ENCODE assay signal across 27 cellular contexts in the genomic region with DNA sequence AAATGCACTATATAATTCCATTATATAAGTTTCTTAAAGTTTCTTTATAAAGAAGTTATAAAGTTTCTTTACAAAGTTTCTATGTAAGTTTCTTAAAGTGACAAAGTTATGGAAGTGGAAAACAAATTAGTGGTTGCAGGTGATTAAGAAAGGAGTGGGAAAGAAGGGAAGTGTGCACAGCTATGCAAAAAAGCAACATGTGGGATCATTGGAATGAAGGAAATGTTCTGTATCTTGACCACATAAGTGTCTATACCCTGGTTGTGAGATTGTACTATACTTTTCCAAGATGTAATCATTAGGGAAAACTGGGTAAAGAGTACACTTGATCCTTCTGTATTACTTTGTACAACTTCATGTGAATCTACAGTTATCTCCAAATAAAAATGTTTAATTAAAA.
"Had no signal": no experiment of that assay in that cellular context is flagged by ENCODE, and none has a peak within 500 bp of the region (broad histone marks: within the 10 kb centered on the region; RNA-seq: fewer than 3 reads in every experiment).

No MANE protein-coding gene starts in this region.

- H3K9me3 Mint-ChIP-seq: dendritic cell treated with granulocyte-macrophage colony-stimulating factor and Interleukin-4, amounts not matched to agents 40 ng/mL and 50 ng/mL, for 4 days had no signal

- H3K27me3 ChIP-seq: breast epithelium, esophagus muscularis mucosa, gastrocnemius medialis, right atrium auricular region, spleen, testis, transverse colon had no signal

- H3K27ac Mint-ChIP-seq: activated naive CD4-positive, alpha-beta T cell treated with anti-CD3 and anti-CD28 coated beads, Interleukin-2, amount 50 U/mL, for 72 hours; activated T-cell treated with anti-CD3 and anti-CD28 coated beads, Interleukin-2, amount 50 U/mL, for 72 hours; dendritic cell treated with granulocyte-macrophage colony-stimulating factor and Interleukin-4, amounts not matched to agents 40 ng/mL and 50 ng/mL, for 4 days; naive thymus-derived CD4-positive, alpha-beta T cell had no signal

- H3K27me3 Mint-ChIP-seq: dendritic cell treated with granulocyte-macrophage colony-stimulating factor and Interleukin-4, amounts not matched to agents 40 ng/mL and 50 ng/mL, for 4 days; naive thymus-derived CD4-positive, alpha-beta T cell had no signal

- H3K4me3 Mint-ChIP-seq: activated T-cell treated with anti-CD3 and anti-CD28 coated beads, Interleukin-2, amount 50 U/mL, for 72 hours; dendritic cell treated with granulocyte-macrophage colony-stimulating factor and Interleukin-4, amounts not matched to agents 40 ng/mL and 50 ng/mL, for 4 days; naive thymus-derived CD4-positive, alpha-beta T cell had no signal

- H3K36me3 Mint-ChIP-seq: activated naive CD4-positive, alpha-beta T cell treated with anti-CD3 and anti-CD28 coated beads, Interleukin-2, amount 50 U/mL, for 72 hours; naive thymus-derived CD4-positive, alpha-beta T cell had no signal

- H3K4me1 Mint-ChIP-seq: naive thymus-derived CD4-positive, alpha-beta T cell had no signal

- H3K27ac ChIP-seq: breast epithelium, esophagus muscularis mucosa, gastrocnemius medialis, parathyroid adenoma, psoas muscle, right atrium auricular region, spleen, testis, transverse colon, VCaP had no signal

- DNase-seq: activated CD4-positive, alpha-beta T cell treated with anti-CD3 and anti-CD28 coated beads for 4 hours; activated CD4-positive, alpha-beta T cell treated with anti-CD3 and anti-CD28 coated beads, Interleukin-2, amount 50 U/mL, for 4 hours; activated naive CD4-positive, alpha-beta T cell; activated T-cell treated with anti-CD3 and anti-CD28 coated beads for 4 hours; activated T-cell treated with anti-CD3 and anti-CD28 coated beads, Interleukin-2, amount 50 U/mL, for 72 hours; aorta; central memory CD4-positive, alpha-beta T cell; gastrocnemius medialis; head of caudate nucleus; hippocampal formation; kidney; midbrain; naive thymus-derived CD4-positive, alpha-beta T cell; nucleus accumbens; psoas muscle; spleen; stimulated activated CD4-positive, alpha-beta T cell treated with anti-CD3 and anti-CD28 coated beads, Interleukin-2, amount 100 ng/mL, for 48 hours; stimulated activated naive CD8-positive, alpha-beta T cell treated with anti-CD3 and anti-CD28 coated beads, Interleukin-15, Interleukin-2, amounts not matched to agents 100 U/mL and 50 U/mL, for 24 hours; testis; transverse colon had no signal

- ATAC-seq: activated naive CD4-positive, alpha-beta T cell treated with anti-CD3 and anti-CD28 coated beads, Interleukin-2, amount 50 U/mL, for 72 hours; activated T-cell treated with anti-CD3 and anti-CD28 coated beads, Interleukin-2, amount 50 U/mL, for 72 hours; gastrocnemius medialis; naive thymus-derived CD4-positive, alpha-beta T cell; psoas muscle; stimulated activated naive CD8-positive, alpha-beta T cell treated with anti-CD3 and anti-CD28 coated beads, Interleukin-15, Interleukin-2, amounts not matched to agents 100 U/mL and 50 U/mL, for 24 hours had no signal

- H3K4me1 ChIP-seq: breast epithelium, esophagus muscularis mucosa, gastrocnemius medialis, parathyroid adenoma, psoas muscle, right atrium auricular region, spleen, testis, transverse colon had no signal

- H3K4me3 ChIP-seq: breast epithelium, esophagus muscularis mucosa, gastrocnemius medialis, psoas muscle, right atrium auricular region, spleen, testis, transverse colon had no signal
